1 cellular context compared by ENCODE assay signal in the genomic region with DNA sequence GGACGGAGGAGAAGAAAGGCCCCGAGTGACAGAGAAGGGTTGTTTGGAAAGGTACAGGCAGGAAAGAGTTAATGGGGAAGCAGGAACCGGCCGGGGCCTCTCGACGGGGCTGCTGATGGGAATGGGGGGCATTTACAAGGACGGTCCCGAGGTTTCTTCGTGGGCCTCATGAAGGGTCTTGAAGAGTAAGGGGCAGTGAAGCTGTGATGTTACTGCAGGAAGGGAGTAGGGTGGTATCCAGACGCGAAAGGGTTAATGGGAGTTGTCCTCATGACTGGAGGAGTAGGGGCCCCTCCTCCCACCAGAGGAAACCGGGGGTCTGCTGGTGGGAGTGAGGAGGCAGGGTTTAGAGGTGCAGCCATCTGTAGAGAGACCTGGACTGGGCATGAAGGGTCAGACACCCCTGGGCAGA.
TF ChIP-seq lines count a peak whose summit lies in the region.

No MANE protein-coding gene starts in this region.

TF ChIP-seq in SK-N-SH, 30 proteins besides CTCF, POLR2A, EP300 and RAD21 (continued from another document):
- TF ChIP-seq, protein P1, sequence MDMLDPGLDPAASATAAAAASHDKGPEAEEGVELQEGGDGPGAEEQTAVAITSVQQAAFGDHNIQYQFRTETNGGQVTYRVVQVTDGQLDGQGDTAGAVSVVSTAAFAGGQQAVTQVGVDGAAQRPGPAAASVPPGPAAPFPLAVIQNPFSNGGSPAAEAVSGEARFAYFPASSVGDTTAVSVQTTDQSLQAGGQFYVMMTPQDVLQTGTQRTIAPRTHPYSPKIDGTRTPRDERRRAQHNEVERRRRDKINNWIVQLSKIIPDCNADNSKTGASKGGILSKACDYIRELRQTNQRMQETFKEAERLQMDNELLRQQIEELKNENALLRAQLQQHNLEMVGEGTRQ (IDR thresholded peaks at IDR 0.05; ENCODE audit: borderline replicate concordance, low read depth, low read length): no peak
- TF ChIP-seq TEAD4 (IDR thresholded peaks at IDR 0.05; ENCODE audit: borderline replicate concordance, insufficient read depth) (no peak), SMC3 (IDR thresholded peaks at IDR 0.05; ENCODE audit: low read depth, low read length) (no peak), RCOR1 (IDR thresholded peaks at IDR 0.05; ENCODE audit: low read length) (no peak), GABPA (IDR thresholded peaks at IDR 0.05; ENCODE audit: low read depth) (no peak)
- TF ChIP-seq, protein P2, sequence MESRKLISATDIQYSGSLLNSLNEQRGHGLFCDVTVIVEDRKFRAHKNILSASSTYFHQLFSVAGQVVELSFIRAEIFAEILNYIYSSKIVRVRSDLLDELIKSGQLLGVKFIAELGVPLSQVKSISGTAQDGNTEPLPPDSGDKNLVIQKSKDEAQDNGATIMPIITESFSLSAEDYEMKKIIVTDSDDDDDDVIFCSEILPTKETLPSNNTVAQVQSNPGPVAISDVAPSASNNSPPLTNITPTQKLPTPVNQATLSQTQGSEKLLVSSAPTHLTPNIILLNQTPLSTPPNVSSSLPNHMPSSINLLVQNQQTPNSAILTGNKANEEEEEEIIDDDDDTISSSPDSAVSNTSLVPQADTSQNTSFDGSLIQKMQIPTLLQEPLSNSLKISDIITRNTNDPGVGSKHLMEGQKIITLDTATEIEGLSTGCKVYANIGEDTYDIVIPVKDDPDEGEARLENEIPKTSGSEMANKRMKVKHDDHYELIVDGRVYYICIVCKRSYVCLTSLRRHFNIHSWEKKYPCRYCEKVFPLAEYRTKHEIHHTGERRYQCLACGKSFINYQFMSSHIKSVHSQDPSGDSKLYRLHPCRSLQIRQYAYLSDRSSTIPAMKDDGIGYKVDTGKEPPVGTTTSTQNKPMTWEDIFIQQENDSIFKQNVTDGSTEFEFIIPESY (IDR thresholded peaks at IDR 0.05; ENCODE audit: borderline replicate concordance, low read depth): no peak
TF ChIP-seq in SK-N-SH: peak in this region for 0.
